Comparison of ENCODE assay signal across 8 cellular contexts in the genomic region with DNA sequence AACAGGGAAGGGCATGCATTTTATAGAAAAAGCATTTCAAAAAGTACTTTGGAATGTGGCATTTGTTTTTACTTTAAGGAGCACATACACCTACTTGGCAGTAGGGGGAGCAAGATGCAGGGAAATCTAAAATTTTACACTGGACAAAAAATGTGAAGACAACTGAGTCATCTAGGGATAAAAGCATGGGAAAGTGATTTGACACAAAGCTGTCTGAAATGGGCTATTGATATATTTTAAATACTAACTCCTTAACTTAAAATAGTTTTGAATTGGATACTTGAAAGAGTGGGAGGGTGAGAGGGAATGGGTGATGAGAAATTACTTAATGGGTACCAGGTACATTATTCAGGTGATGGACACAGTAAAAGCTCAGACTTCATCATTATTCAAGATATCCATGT. TPM values are rescaled to one million over a fixed set of nuclear protein-coding genes. Genes with fewer than 3 reads are reported as not detected.
DNase-seq lines count a peak whose midpoint lies in the region; ATAC-seq and TF ChIP-seq lines count a peak whose summit lies in the region.

No MANE protein-coding gene starts in this region.

- H3F3A ChIP-seq in PC-9 (ENCODE audit: insufficient read depth, low read depth), result no peaks in the 10 kb centered on the region

- intact Hi-C loops in PC-9 (cut with micrococcal nuclease; ENCODE audit: unreplicated experiment) (loop anchor here (10.0 kb wide), 1 partner anchor 515 kb away; no protein-coding TSS in a partner anchor), esophagus muscularis mucosa (cut with DNase I) (loop anchor here (5.0 kb wide), 2 partner anchors 338 to 1008 kb away; no protein-coding TSS in a partner anchor), sciatic nerve (cut with DNase I) (loop anchor here (10.0 kb wide), 1 partner anchor 1005 kb away; no protein-coding TSS in a partner anchor)

- H3K9me3 ChIP-seq in PC-9 (ENCODE audit: insufficient read depth, low read depth) (no peaks in the 10 kb centered on the region), esophagus muscularis mucosa (no peaks in the 10 kb centered on the region)

- H2AFZ ChIP-seq in PC-9, result no peak overlapping the region

- no peak overlapping the region for H3K4me3 ChIP-seq in GM12865 (ENCODE audit: low read depth, low read length)
- no peak overlapping the region for H3K4me3 ChIP-seq in PC-9
- no peak overlapping the region for H3K4me3 ChIP-seq in esophagus muscularis mucosa

- peak; percentile 38 for ATAC-seq in sciatic nerve
- ATAC-seq in GM18505 (IDR thresholded peaks at IDR 0.05; ENCODE audit: unreplicated experiment), result no peak

- TF ChIP-seq POLR2A in esophagus muscularis mucosa (IDR thresholded peaks at IDR 0.05; ENCODE audit: low read depth), result no peak
- no peak for TF ChIP-seq POLR2A in GM18505 (IDR thresholded peaks at IDR 0.05; ENCODE audit: borderline replicate concordance, extremely low read depth, insufficient read depth, insufficient read length)

- CTCF ChIA-PET in PC-9 (lab: Charles Lee), result interaction anchor here (0.6 kb wide), 1 partner anchor 1776 kb away, joined by 3 read pairs; no protein-coding TSS in a partner anchor

- no peaks in the 10 kb centered on the region for H3K79me2 ChIP-seq in PC-9 (ENCODE audit: low read depth)

- H3K36me3 ChIP-seq in PC-9 (ENCODE audit: low read depth), result no peaks in the 10 kb centered on the region
- no peaks in the 10 kb centered on the region for H3K36me3 ChIP-seq in esophagus muscularis mucosa

- POLR2A ChIA-PET in PC-9 (lab: Charles Lee; ENCODE audit: unreplicated experiment), result no interaction called here

- no peak for TF ChIP-seq EP300 in esophagus muscularis mucosa (IDR thresholded peaks at IDR 0.05)

- H3K9me2 ChIP-seq in PC-9 (ENCODE audit: insufficient read depth), result no peaks in the 10 kb centered on the region

- DNase-seq in A172 (ENCODE audit: low spot score), result peak; percentile 4
- peak; percentile 26 for DNase-seq in GM12865 (ENCODE audit: low read depth)
- no peak for DNase-seq in PC-9
- no peak for DNase-seq in esophagus muscularis mucosa (ENCODE audit: extremely low spot score)
- DNase-seq in sciatic nerve (ENCODE audit: low spot score), result no peak
- no peak for DNase-seq in activated effector memory CD4-positive, alpha-beta T cell treated with Interleukin-2 at 50 U/mL for 16 hours
- DNase-seq in GOT3 (lab: John Stamatoyannopoulos, UW), result no peak

- H3K4me1 ChIP-seq in PC-9 (replicated peaks; ENCODE audit: insufficient read depth) (no peaks in the 10 kb centered on the region), esophagus muscularis mucosa (no peaks in the 10 kb centered on the region)

- H3K27ac ChIP-seq in PC-9 (no peak overlapping the region), esophagus muscularis mucosa (replicated peaks in 1 of 4) (no peak overlapping the region)

- peak; percentile 72 for TF ChIP-seq CTCF in GM12865 (IDR thresholded peaks at IDR 0.05; ENCODE audit: insufficient read depth, low read depth, low read length, missing control alignments)
- TF ChIP-seq CTCF in PC-9 (conservative IDR thresholded peaks at IDR 0.05), result peak; percentile 77
- peak; percentile 52 to 77 (median 72) for TF ChIP-seq CTCF in esophagus muscularis mucosa (IDR thresholded peaks at IDR 0.05)

- H3K27me3 ChIP-seq in PC-9 (ENCODE audit: insufficient read depth, low read depth), result no peaks in the 10 kb centered on the region
- peaks cover 0 to 31% (median 5%) of the 10 kb centered on the region in 4 donors for H3K27me3 ChIP-seq in esophagus muscularis mucosa

- no peak overlapping the region for H3K4me2 ChIP-seq in PC-9

- peaks cover 3% of the 10 kb centered on the region; the same call in 1 of the 2 replicates for H4K20me1 ChIP-seq in PC-9 (ENCODE audit: insufficient read depth)

- no TSS peak for BruUV-seq in PC-9 (replicated peaks; lab: Mats Ljungman, UMichigan)

RNA-seq across cellular contexts. Expression of gene TMEM200C, which starts 15.8 kb away (rescaled TPM):
- not detected in 2 replicates for total RNA-seq in A172 (2014; rRNA removed; shearing (Covaris generic))
- total RNA-seq in PC-9 (2021) (not detected in 2 replicates), esophagus muscularis mucosa (under 1 TPM; under 0.01 to 0.92 (median 0.36) TPM), sciatic nerve (0.94 TPM)

Comparison
In these comparisons a context has a peak if more than half of its experiments do, and no peak if none do; other contexts are left out.
1. DNase-seq: peak in A172 (single experiment) and GM12865 (single experiment); none in PC-9 (0 of 2), esophagus muscularis mucosa (single experiment), sciatic nerve (single experiment), activated effector memory CD4-positive, alpha-beta T cell treated with Interleukin-2 at 50 U/mL for 16 hours (single experiment) and GOT3 (single experiment).
2. Peak in every context shown above with its lines, with median percentiles within 50 percentile points of each other: CTCF ChIP-seq.